Comparison of ENCODE assay signal across 1 cellular context in the genomic region with DNA sequence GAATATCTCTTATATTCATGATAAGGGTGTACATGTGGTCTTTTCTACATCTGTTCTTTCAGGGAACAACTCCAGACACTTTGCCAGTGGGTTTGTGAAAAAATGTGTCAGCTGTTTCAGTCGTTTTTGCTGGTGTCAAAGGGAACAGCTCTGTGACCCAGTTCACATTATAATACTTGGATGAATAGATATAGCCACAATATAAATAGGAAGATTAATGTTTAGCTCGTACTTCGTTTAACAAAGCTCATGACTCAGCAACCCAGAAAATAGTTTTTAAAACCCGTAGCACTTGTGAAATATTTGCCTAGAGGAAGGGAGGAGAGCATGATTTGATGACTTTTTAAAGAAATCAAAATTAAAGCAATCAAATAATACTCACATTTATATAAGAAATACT.
A peak's percentile ranks its signal among the peaks of the same experiment; 100 is the strongest.
TF ChIP-seq lines count a peak whose summit lies in the region.

No MANE protein-coding gene starts in this region.

TF ChIP-seq in K562, 482 proteins besides CTCF, POLR2A, EP300 and RAD21:
- TF ChIP-seq NFE2 (IDR thresholded peaks at IDR 0.05; ENCODE audit: low read depth) (peak; percentile 4; the same call in 1 of the 2 replicates), TBP (optimal IDR thresholded peaks at IDR 0.05; ENCODE audit: low read depth, low read length) (no peak)
